Comparison of ENCODE assay signal across 8 cellular contexts in the genomic region with DNA sequence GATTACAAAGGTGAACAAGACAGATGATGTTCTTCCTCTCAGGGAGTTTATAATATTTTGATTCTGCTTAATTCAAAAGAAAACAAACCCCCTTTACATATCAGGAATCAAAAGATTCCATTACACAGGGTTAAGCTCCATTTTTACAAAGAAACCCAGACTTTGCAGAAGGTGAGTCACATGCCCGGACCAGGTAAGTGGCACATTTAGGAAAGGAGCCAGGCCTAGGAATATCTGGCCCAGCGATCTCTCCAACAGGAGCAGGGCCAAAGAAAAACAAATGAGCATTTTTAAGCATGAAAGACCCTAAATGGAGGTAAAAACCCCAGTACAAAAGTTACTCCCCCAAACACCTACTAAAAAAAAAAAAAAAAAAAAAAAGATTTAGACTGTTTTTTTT. TPM values are rescaled to one million over a fixed set of nuclear protein-coding genes. Genes with fewer than 3 reads are reported as not detected.
DNase-seq lines count a peak whose midpoint lies in the region; ATAC-seq and TF ChIP-seq lines count a peak whose summit lies in the region.

No MANE protein-coding gene starts in this region.

- H3K9ac ChIP-seq in rectal smooth muscle tissue (ENCODE audit: low read length) = no peak overlapping the region

- no peak for TF ChIP-seq POLR2A in esophagus squamous epithelium (IDR thresholded peaks at IDR 0.05)

- H3K9me3 ChIP-seq in SJCRH30 (replicated peaks) (0 out of 2 replicates have a peak, but pooled peaks cover 6% of the 10 kb centered on the region), esophagus squamous epithelium (no peaks in the 10 kb centered on the region)

- H3K36me3 ChIP-seq in GM06990 (ENCODE audit: control insufficient read depth, insufficient read depth, low read length) = no peaks in the 10 kb centered on the region
- H3K36me3 ChIP-seq in SJCRH30 = no peaks in the 10 kb centered on the region
- peaks cover 0 to 11% (median 0%) of the 10 kb centered on the region in 3 donors for H3K36me3 ChIP-seq in esophagus squamous epithelium
- H3K36me3 ChIP-seq in rectal smooth muscle tissue (ENCODE audit: control insufficient read depth, insufficient read depth, low read length) = no peaks in the 10 kb centered on the region

- ATAC-seq in HG02970 (IDR thresholded peaks at IDR 0.05; ENCODE audit: low FRiP score, unreplicated experiment) = no peak

- DNase-seq in GM06990 (ENCODE audit: extremely low read depth, insufficient read length) (no peak), SJCRH30 (no peak), esophagus squamous epithelium (lab: John Stamatoyannopoulos, UW) (no peak), posterior vena cava (ENCODE audit: low spot score) (no peak), NCI-H2107 (lab: John Stamatoyannopoulos, UW) (no peak), NCI-H1048 (lab: John Stamatoyannopoulos, UW) (no peak)

- H3K4me1 ChIP-seq in SJCRH30 = peaks cover 7% of the 10 kb centered on the region
- H3K4me1 ChIP-seq in esophagus squamous epithelium = peaks cover 15 to 68% (median 18%) of the 10 kb centered on the region in 3 donors
- H3K4me1 ChIP-seq in rectal smooth muscle tissue (ENCODE audit: control insufficient read depth, insufficient read depth, low read length) = peaks cover 5% of the 10 kb centered on the region

- no peak for TF ChIP-seq CTCF in GM06990 (IDR thresholded peaks at IDR 0.05; ENCODE audit: insufficient read depth, low read length, poor library complexity, severe bottlenecking)
- no peak for TF ChIP-seq CTCF in esophagus squamous epithelium (IDR thresholded peaks at IDR 0.05)

- intact Hi-C loops in esophagus squamous epithelium (cut with DNase I) = no loop called here
- intact Hi-C loops in posterior vena cava (cut with DNase I) = no loop called here

- H3K4me3 ChIP-seq in GM06990 (replicated peaks; ENCODE audit: low read depth, low read length) = peak overlapping the region; percentile 80
- H3K4me3 ChIP-seq in SJCRH30 = peak overlapping the region; percentile 74
- H3K4me3 ChIP-seq in esophagus squamous epithelium = peak overlapping the region; percentile 61 to 81 (median 76)
- H3K4me3 ChIP-seq in rectal smooth muscle tissue (ENCODE audit: low read length) = peak overlapping the region; percentile 89

- H3K27ac ChIP-seq in SJCRH30 (no peak overlapping the region), esophagus squamous epithelium (peak overlapping the region; percentile 94 to 99 (median 97)), rectal smooth muscle tissue (ENCODE audit: low read depth, low read length) (no peak overlapping the region)

- H3K27me3 ChIP-seq in GM06990 (replicated peaks; ENCODE audit: control insufficient read depth, insufficient read depth, low read length) = no peaks in the 10 kb centered on the region
- no peaks in the 10 kb centered on the region for H3K27me3 ChIP-seq in SJCRH30
- H3K27me3 ChIP-seq in esophagus squamous epithelium = no peaks in the 10 kb centered on the region
- H3K27me3 ChIP-seq in rectal smooth muscle tissue (ENCODE audit: control insufficient read depth, insufficient read depth, low read length) = no peaks in the 10 kb centered on the region

- 8 to 24% methylated on average over 2 of the region's 2 CpGs for WGBS in esophagus squamous epithelium, 2 donors

RNA-seq across cellular contexts. Expression of a gene that starts 1.1 kb away (rescaled TPM):
- total RNA-seq in SJCRH30 (2014; rRNA removed; shearing (Covaris generic)) = 10.3 and 11.6 TPM in 2 replicates
- 10 to 100 TPM; 20.4 to 52.8 (median 32.5) TPM for total RNA-seq in esophagus squamous epithelium
- 10 to 100 TPM; 18.2 to 18.6 TPM for total RNA-seq in posterior vena cava

RNA-seq across cellular contexts. Expression of a gene that starts 50.0 kb away (rescaled TPM):
- 32.2 and 37.3 TPM in 2 replicates for total RNA-seq in SJCRH30 (2014; rRNA removed; shearing (Covaris generic))
- total RNA-seq in esophagus squamous epithelium = 100 to 1,000 TPM in 1 of 4 donors, 10 to 100 TPM in 3; 68.1 to 120 (median 80.4) TPM
- total RNA-seq in posterior vena cava = 10 to 100 TPM; 45.3 to 71.0 TPM

Comparison
In these comparisons a context has a peak if more than half of its experiments do, and no peak if none do; other contexts are left out.
1. H3K27ac ChIP-seq: peak in esophagus squamous epithelium (4 of 4); none in SJCRH30 (single experiment) and rectal smooth muscle tissue (single experiment).
2. Peak in every context shown above with its lines, with median percentiles within 50 percentile points of each other: H3K4me3 ChIP-seq.